Comparison of ENCODE assay signal across 9 cellular contexts in the genomic region with DNA sequence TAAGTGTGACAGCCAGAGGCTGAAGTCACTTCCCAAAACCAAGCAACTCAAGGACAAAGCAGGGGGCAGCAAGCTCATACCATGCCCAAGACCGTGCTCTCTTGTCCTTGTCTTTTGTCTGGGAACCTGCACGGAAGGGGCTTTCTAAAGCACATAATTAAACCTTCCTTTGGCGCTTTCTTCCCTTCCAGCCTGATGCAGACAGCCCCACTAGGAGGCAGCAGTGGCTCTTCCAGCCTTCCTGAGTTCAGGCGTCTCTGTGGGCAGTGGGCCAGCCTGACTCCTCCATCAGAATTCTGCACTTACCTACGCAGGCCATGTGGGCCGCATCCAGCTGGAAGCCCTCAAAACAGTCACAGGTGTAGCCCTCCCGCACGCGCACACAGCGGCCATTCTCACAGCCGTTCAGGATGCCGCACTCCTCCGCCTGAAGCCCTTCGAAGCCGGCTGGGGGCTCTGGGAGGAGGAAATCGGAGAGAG. TPM values are rescaled to one million over a fixed set of nuclear protein-coding genes. Genes with fewer than 3 reads are reported as not detected.
A peak's percentile ranks its signal among the peaks of the same experiment; 100 is the strongest.
DNase-seq lines count a peak whose midpoint lies in the region; ATAC-seq and TF ChIP-seq lines count a peak whose summit lies in the region.
"Had no signal": no experiment of that assay in that cellular context is flagged by ENCODE, and none has a peak within 500 bp of the region (broad histone marks: within the 10 kb centered on the region; RNA-seq: fewer than 3 reads in every experiment).

No MANE protein-coding gene starts in this region.

- peak; percentile 59 for ATAC-seq in foreskin keratinocyte
- no peak for ATAC-seq in HG02678 (IDR thresholded peaks at IDR 0.05; ENCODE audit: unreplicated experiment)
- no peak for ATAC-seq in GM18909 (IDR thresholded peaks at IDR 0.05; ENCODE audit: poor library complexity, unreplicated experiment)

- H3K9me3 Mint-ChIP-seq in HFFc6, result no peaks in the 10 kb centered on the region
- H3K9me3 Mint-ChIP-seq: central memory CD8-positive, alpha-beta T cell had no signal

- no peak overlapping the region for H3K4me3 Mint-ChIP-seq in HFFc6
- H3K4me3 Mint-ChIP-seq: central memory CD8-positive, alpha-beta T cell had no signal

- H3K36me3 Mint-ChIP-seq in HFFc6 (ENCODE audit: low read depth), result no peaks in the 10 kb centered on the region; the same call in 1 of the 2 replicates

- H3K4me3 ChIP-seq in AG09309 (ENCODE audit: control insufficient read depth, low read depth, low read length) (no peak overlapping the region), ovary (no peak overlapping the region)

- no peaks in the 10 kb centered on the region for H3K27me3 ChIP-seq in foreskin keratinocyte
- no peaks in the 10 kb centered on the region for H3K27me3 ChIP-seq in ovary

- no peak for TF ChIP-seq EP300 in ovary (IDR thresholded peaks at IDR 0.05)

- H3K36me3 ChIP-seq in ovary, result no peaks in the 10 kb centered on the region

- H3K4me1 ChIP-seq in foreskin keratinocyte (no peaks in the 10 kb centered on the region), ovary (ENCODE audit: insufficient read depth) (peaks cover 3% of the 10 kb centered on the region)

- TF ChIP-seq POLR2A in ovary (IDR thresholded peaks at IDR 0.05), result no peak

- H3K27ac ChIP-seq in RWPE1, result peak overlapping the region; percentile 51
- H3K27ac ChIP-seq in foreskin keratinocyte, result no peak overlapping the region
- no peak overlapping the region for H3K27ac ChIP-seq in ovary

- CTCF ChIA-PET in RWPE1 (lab: Yijun Ruan, JAX), result interaction anchor here (0.6 to 0.7 kb wide), 2 partner anchors 66 to 437 kb away, joined by 3 to 4 read pairs; no protein-coding TSS in a partner anchor

- DNase-seq in AG09309 (ENCODE audit: low read depth) (no peak), HFFc6 (peak; percentile 46), RWPE1 (ENCODE audit: low spot score) (no peak), foreskin keratinocyte (no peak), ovary (peak; percentile 89 to 93 (median 92))
- DNase-seq in activated CD4-positive, CD25-positive, alpha-beta regulatory T cell (lab: John Stamatoyannopoulos, UW), result no peak

- H3K4me1 Mint-ChIP-seq in HFFc6 (ENCODE audit: low read depth), result peaks cover 1% of the 10 kb centered on the region

- TF ChIP-seq CTCF in AG09309 (IDR thresholded peaks at IDR 0.05; ENCODE audit: control insufficient read depth, insufficient read depth, low read depth, low read length, missing control alignments), result peak; percentile 70
- peak; percentile 78 for TF ChIP-seq CTCF in HFFc6 (IDR thresholded peaks at IDR 0.05)
- peak; percentile 21 for TF ChIP-seq CTCF in RWPE1 (conservative IDR thresholded peaks at IDR 0.05; ENCODE audit: low read depth)
- peak; percentile 69 for TF ChIP-seq CTCF in foreskin keratinocyte (conservative IDR thresholded peaks at IDR 0.05)
- peak; percentile 73 to 81 (median 77) for TF ChIP-seq CTCF in ovary (IDR thresholded peaks at IDR 0.05)

- H3K27ac Mint-ChIP-seq in HFFc6, result no peak overlapping the region

- peaks cover 2% of the 10 kb centered on the region; the same call in 1 of the 2 replicates for H3K27me3 Mint-ChIP-seq in HFFc6 (ENCODE audit: insufficient read depth)
- H3K27me3 Mint-ChIP-seq: central memory CD8-positive, alpha-beta T cell had no signal

- intact Hi-C loops in ovary (cut with DNase I), result loop anchor here in 2 of 4 donors (5.0 to 10.0 kb wide), 2 partner anchors 111 to 214 kb away; partner anchors contain the start of genes LTBP2 (in 2 of the 2), AREL1 (in 1 of the 2) and FCF1 (in 1 of the 2)

- H3K9me3 ChIP-seq in ovary, result no peaks in the 10 kb centered on the region

- POLR2A ChIA-PET in RWPE1 (lab: Yijun Ruan, JAX; ENCODE audit: low non-redundant PET), result no interaction called here

- WGBS in ovary, 3 donors, result 14 to 21% (median 17%) methylated on average over 16 of the region's 16 CpGs

RNA-seq across cellular contexts. Expression of gene ISCA2, which starts 7.6 kb away (rescaled TPM):
- 10 to 100 TPM; 27.7 to 39.4 (median 30.5) TPM for total RNA-seq in HFFc6 (2021; fragmentation: NEBNext Ultra II Directional; extraction: Animal tissue kit (Norgen Biotek cat#: 25700))
- total RNA-seq in foreskin keratinocyte, result 29.5 and 31.2 TPM in 2 replicates
- 53.1 and 56.8 TPM in 2 replicates for polyA plus RNA-seq in foreskin keratinocyte
- total RNA-seq in ovary, result 10 to 100 TPM; 11.7 to 32.7 (median 26.9) TPM
- polyA plus RNA-seq in ovary, result 10 to 100 TPM; 23.2 to 47.4 TPM

RNA-seq across cellular contexts. Expression of gene NPC2, which starts 8.1 kb away (rescaled TPM):
- 10 to 100 TPM; 69.1 to 89.9 (median 78.8) TPM for total RNA-seq in HFFc6 (2021; fragmentation: NEBNext Ultra II Directional; extraction: Animal tissue kit (Norgen Biotek cat#: 25700))
- total RNA-seq in foreskin keratinocyte (335 and 340 TPM in 2 replicates), ovary (100 to 1,000 TPM; 175 to 422 (median 222) TPM)
- polyA plus RNA-seq in foreskin keratinocyte (432 and 436 TPM in 2 replicates), ovary (100 to 1,000 TPM; 329 to 506 TPM)

Comparison
In these comparisons a context has a peak if more than half of its experiments do, and no peak if none do; other contexts are left out.
1. DNase-seq: peak in HFFc6 (single experiment) and ovary (5 of 5); none in AG09309 (single experiment), RWPE1 (single experiment), foreskin keratinocyte (0 of 2) and activated CD4-positive, CD25-positive, alpha-beta regulatory T cell (0 of 4).
2. CTCF ChIP-seq: peak in every context shown above with its lines; median percentile 78 in HFFc6; 77 in ovary; 70 in AG09309; 69 in foreskin keratinocyte; 21 in RWPE1.